In the genomic region with DNA sequence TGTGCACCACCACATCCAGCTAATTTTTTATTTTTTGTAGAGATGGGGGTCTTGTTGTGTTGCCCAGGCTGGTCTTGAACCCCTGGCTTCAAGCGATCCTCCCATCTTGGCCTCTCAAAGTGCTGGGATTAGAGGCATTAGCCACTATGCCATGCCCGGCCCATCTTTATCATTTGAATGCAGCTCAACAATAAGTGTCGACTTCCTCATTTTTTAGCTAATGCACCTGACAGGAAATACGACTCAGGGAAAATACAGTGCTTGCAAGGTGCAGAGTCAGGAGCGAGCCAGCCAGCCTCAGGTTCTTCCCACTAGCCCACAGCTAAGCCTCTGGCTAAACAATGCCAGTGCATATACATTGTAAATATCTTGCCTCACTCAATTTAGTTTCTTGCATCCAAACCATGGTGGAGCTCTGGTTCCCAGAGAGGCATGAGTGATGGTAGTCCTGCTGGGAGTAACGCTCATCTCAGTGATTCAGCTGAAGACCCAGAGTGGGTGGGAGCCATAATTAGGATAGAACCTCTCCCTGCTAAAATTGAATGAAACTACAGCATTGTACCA, we compare ENCODE assay signal across 1 cellular context.
TF ChIP-seq lines count a peak whose summit lies in the region.

No MANE protein-coding gene starts in this region.

TF ChIP-seq in K562, 482 proteins besides CTCF, POLR2A, EP300 and RAD21 (continued from another document):
- TF ChIP-seq, protein P1, sequence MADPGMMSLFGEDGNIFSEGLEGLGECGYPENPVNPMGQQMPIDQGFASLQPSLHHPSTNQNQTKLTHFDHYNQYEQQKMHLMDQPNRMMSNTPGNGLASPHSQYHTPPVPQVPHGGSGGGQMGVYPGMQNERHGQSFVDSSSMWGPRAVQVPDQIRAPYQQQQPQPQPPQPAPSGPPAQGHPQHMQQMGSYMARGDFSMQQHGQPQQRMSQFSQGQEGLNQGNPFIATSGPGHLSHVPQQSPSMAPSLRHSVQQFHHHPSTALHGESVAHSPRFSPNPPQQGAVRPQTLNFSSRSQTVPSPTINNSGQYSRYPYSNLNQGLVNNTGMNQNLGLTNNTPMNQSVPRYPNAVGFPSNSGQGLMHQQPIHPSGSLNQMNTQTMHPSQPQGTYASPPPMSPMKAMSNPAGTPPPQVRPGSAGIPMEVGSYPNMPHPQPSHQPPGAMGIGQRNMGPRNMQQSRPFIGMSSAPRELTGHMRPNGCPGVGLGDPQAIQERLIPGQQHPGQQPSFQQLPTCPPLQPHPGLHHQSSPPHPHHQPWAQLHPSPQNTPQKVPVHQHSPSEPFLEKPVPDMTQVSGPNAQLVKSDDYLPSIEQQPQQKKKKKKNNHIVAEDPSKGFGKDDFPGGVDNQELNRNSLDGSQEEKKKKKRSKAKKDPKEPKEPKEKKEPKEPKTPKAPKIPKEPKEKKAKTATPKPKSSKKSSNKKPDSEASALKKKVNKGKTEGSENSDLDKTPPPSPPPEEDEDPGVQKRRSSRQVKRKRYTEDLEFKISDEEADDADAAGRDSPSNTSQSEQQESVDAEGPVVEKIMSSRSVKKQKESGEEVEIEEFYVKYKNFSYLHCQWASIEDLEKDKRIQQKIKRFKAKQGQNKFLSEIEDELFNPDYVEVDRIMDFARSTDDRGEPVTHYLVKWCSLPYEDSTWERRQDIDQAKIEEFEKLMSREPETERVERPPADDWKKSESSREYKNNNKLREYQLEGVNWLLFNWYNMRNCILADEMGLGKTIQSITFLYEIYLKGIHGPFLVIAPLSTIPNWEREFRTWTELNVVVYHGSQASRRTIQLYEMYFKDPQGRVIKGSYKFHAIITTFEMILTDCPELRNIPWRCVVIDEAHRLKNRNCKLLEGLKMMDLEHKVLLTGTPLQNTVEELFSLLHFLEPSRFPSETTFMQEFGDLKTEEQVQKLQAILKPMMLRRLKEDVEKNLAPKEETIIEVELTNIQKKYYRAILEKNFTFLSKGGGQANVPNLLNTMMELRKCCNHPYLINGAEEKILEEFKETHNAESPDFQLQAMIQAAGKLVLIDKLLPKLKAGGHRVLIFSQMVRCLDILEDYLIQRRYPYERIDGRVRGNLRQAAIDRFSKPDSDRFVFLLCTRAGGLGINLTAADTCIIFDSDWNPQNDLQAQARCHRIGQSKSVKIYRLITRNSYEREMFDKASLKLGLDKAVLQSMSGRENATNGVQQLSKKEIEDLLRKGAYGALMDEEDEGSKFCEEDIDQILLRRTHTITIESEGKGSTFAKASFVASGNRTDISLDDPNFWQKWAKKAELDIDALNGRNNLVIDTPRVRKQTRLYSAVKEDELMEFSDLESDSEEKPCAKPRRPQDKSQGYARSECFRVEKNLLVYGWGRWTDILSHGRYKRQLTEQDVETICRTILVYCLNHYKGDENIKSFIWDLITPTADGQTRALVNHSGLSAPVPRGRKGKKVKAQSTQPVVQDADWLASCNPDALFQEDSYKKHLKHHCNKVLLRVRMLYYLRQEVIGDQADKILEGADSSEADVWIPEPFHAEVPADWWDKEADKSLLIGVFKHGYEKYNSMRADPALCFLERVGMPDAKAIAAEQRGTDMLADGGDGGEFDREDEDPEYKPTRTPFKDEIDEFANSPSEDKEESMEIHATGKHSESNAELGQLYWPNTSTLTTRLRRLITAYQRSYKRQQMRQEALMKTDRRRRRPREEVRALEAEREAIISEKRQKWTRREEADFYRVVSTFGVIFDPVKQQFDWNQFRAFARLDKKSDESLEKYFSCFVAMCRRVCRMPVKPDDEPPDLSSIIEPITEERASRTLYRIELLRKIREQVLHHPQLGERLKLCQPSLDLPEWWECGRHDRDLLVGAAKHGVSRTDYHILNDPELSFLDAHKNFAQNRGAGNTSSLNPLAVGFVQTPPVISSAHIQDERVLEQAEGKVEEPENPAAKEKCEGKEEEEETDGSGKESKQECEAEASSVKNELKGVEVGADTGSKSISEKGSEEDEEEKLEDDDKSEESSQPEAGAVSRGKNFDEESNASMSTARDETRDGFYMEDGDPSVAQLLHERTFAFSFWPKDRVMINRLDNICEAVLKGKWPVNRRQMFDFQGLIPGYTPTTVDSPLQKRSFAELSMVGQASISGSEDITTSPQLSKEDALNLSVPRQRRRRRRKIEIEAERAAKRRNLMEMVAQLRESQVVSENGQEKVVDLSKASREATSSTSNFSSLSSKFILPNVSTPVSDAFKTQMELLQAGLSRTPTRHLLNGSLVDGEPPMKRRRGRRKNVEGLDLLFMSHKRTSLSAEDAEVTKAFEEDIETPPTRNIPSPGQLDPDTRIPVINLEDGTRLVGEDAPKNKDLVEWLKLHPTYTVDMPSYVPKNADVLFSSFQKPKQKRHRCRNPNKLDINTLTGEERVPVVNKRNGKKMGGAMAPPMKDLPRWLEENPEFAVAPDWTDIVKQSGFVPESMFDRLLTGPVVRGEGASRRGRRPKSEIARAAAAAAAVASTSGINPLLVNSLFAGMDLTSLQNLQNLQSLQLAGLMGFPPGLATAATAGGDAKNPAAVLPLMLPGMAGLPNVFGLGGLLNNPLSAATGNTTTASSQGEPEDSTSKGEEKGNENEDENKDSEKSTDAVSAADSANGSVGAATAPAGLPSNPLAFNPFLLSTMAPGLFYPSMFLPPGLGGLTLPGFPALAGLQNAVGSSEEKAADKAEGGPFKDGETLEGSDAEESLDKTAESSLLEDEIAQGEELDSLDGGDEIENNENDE (IDR thresholded peaks at IDR 0.05; ENCODE audit: low read depth, low read length), result no peak
- TF ChIP-seq SPI1 (IDR thresholded peaks at IDR 0.05; ENCODE audit: borderline replicate concordance, low read depth, low read length) (peak; percentile 99), ZKSCAN3 (CRISPR knock-in tag; IDR thresholded peaks at IDR 0.05) (no peak), NR2C2 (CRISPR knock-in tag; IDR thresholded peaks at IDR 0.05) (peak; percentile 40; the same call in 1 of the 2 replicates), NR2C2 (tag; IDR thresholded peaks at IDR 0.05) (no peak; the same call in 1 of the 2 replicates), DACH1 (IDR thresholded peaks at IDR 0.05; ENCODE audit: partially characterized antibody) (no peak), ZNF655 (CRISPR knock-in tag; IDR thresholded peaks at IDR 0.05) (no peak), FOXJ3 (CRISPR knock-in tag; IDR thresholded peaks at IDR 0.05) (0 out of 2 replicates have a peak, but pooled peaks have one; percentile 30), NR1H2 (CRISPR knock-in tag; IDR thresholded peaks at IDR 0.05) (0 out of 2 replicates have a peak, but pooled peaks have one; percentile 60), GTF2E2 (tag; IDR thresholded peaks at IDR 0.05) (0 out of 2 replicates have a peak, but pooled peaks have one; percentile 28), KDM1A (IDR thresholded peaks at IDR 0.05) (peak in 1 of 2 experiments; percentile 24; a peak in 2 of 4 replicates), NCOA2 (IDR thresholded peaks at IDR 0.05; ENCODE audit: partially characterized antibody in 2 of 2) (no peak), XRCC3 (IDR thresholded peaks at IDR 0.05) (no peak), ZFP30 (CRISPR knock-in tag; IDR thresholded peaks at IDR 0.05; ENCODE audit: borderline replicate concordance) (no peak), MTA2 (IDR thresholded peaks at IDR 0.05; ENCODE audit: low read depth) (peak; percentile 46), SRSF7 (optimal IDR thresholded peaks at IDR 0.05; ENCODE audit: low read depth, low read length) (no peak), ZNF121 (CRISPR knock-in tag; conservative IDR thresholded peaks at IDR 0.05) (no peak), SMAD4 (CRISPR knock-in tag; conservative IDR thresholded peaks at IDR 0.05) (peak; percentile 69), ETV1 (tag; conservative IDR thresholded peaks at IDR 0.05; ENCODE audit: low read depth) (peak; percentile 43), TAL1 (IDR thresholded peaks at IDR 0.05) (peak; percentile 55), ATF7 (IDR thresholded peaks at IDR 0.05) (peak; percentile 25; the same call in 1 of the 2 replicates), GTF3C2 (IDR thresholded peaks at IDR 0.05; ENCODE audit: borderline replicate concordance, extremely low read depth, insufficient read length) (peak; percentile 5), ARID1B (IDR thresholded peaks at IDR 0.05) (peak; percentile 85), ZKSCAN8 (CRISPR knock-in tag; IDR thresholded peaks at IDR 0.05) (no peak), ELF1 (tag; IDR thresholded peaks at IDR 0.05) (peak; percentile 67), HDAC2 (IDR thresholded peaks at IDR 0.05) (peak; percentile 58; the same call in 1 of the 2 replicates), HLTF (IDR thresholded peaks at IDR 0.05) (no peak), ETV6 (IDR thresholded peaks at IDR 0.05; ENCODE audit: borderline replicate concordance in 1 of 2, low read depth in 2 of 2, low read length in 1 of 2) (no peak), ETV6 (CRISPR knock-in tag; IDR thresholded peaks at IDR 0.05; ENCODE audit: borderline replicate concordance) (no peak), CTBP1 (IDR thresholded peaks at IDR 0.05; ENCODE audit: borderline replicate concordance) (peak; percentile 91)
- TF ChIP-seq, protein P2, sequence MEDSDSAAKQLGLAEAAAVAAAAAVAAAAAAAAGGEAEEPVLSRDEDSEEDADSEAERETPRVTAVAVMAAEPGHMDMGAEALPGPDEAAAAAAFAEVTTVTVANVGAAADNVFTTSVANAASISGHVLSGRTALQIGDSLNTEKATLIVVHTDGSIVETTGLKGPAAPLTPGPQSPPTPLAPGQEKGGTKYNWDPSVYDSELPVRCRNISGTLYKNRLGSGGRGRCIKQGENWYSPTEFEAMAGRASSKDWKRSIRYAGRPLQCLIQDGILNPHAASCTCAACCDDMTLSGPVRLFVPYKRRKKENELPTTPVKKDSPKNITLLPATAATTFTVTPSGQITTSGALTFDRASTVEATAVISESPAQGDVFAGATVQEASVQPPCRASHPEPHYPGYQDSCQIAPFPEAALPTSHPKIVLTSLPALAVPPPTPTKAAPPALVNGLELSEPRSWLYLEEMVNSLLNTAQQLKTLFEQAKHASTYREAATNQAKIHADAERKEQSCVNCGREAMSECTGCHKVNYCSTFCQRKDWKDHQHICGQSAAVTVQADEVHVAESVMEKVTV (CRISPR knock-in tag; IDR thresholded peaks at IDR 0.05), result peak; percentile 23; the same call in 1 of the 2 replicates
- TF ChIP-seq, protein P3, sequence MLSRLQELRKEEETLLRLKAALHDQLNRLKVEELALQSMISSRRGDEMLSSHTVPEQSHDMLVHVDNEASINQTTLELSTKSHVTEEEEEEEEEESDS (CRISPR knock-in tag; IDR thresholded peaks at IDR 0.05), result no peak
